In genomic region chr2:134988994-134989605, GRCh38 we compare ENCODE assay signal across 1 cellular context.
TF ChIP-seq lines count a peak whose summit lies in the region.

No MANE protein-coding gene starts in this region.

TF ChIP-seq in Ishikawa, 13 proteins besides CTCF, POLR2A, EP300 and RAD21 (continued from another document):
- TF ChIP-seq USF1 (IDR thresholded peaks at IDR 0.05): no peak
TF ChIP-seq in Ishikawa: peak in this region for 0.
